In genomic region chr6:48111143-48111506, GRCh38 we compare ENCODE assay signal across 9 cellular contexts. TPM values are rescaled to one million over a fixed set of nuclear protein-coding genes. Genes with fewer than 3 reads are reported as not detected.
DNase-seq lines count a peak whose midpoint lies in the region; ATAC-seq and TF ChIP-seq lines count a peak whose summit lies in the region.
"Had no signal": no experiment of that assay in that cellular context is flagged by ENCODE, and none has a peak within 500 bp of the region (broad histone marks: within the 10 kb centered on the region; RNA-seq: fewer than 3 reads in every experiment).

Gene PTCHD4, minus strand, starts transcription at chr6:48111197. Its CDS starts 42,240 bp downstream, at chr6:48068957.

- H3K4me3 Mint-ChIP-seq in mesothelial cell of epicardium = peak within 1 kb of the TSS; percentile 76

- TF ChIP-seq CTCF in mesothelial cell of epicardium (IDR thresholded peaks at IDR 0.05; ENCODE audit: unreplicated experiment) = no peak

- H3K36me3 Mint-ChIP-seq in mesothelial cell of epicardium = peaks cover 1% of the 10 kb centered on the region

- H3K9me3 Mint-ChIP-seq in mesothelial cell of epicardium = peaks cover 2% of the 10 kb centered on the region

- H3K27ac Mint-ChIP-seq in mesothelial cell of epicardium = peak within 1 kb of the TSS; percentile 96

- peak; percentile 43 for DNase-seq in EH (ENCODE audit: low read depth)
- peak; percentile 79 to 80 for DNase-seq in NCI-H1930 (lab: John Stamatoyannopoulos, UW)
- DNase-seq in cerebellum (ENCODE audit: low spot score) = no peak
- no peak for DNase-seq in mesothelial cell of epicardium (ENCODE audit: low spot score in 2 of 2, unreplicated experiment in 2 of 2)
- no peak for DNase-seq in T-helper 9 cell
- no peak for DNase-seq in effector CD4-positive, alpha-beta T cell
- DNase-seq: left cardiac atrium had no signal

- ATAC-seq in GM18873 (IDR thresholded peaks at IDR 0.05; ENCODE audit: low FRiP score, unreplicated experiment) (no peak), HG03354 (IDR thresholded peaks at IDR 0.05; ENCODE audit: poor library complexity, severe bottlenecking, unreplicated experiment) (no peak)

- peaks cover 37% of the 10 kb centered on the region for H3K4me1 Mint-ChIP-seq in mesothelial cell of epicardium

- no peaks in the 10 kb centered on the region for H3K27me3 Mint-ChIP-seq in mesothelial cell of epicardium (ENCODE audit: low read depth)

RNA-seq across cellular contexts. Expression of gene PTCHD4, which starts in this region (rescaled TPM):
- total RNA-seq in cerebellum = 11.7 TPM
- total RNA-seq in mesothelial cell of epicardium = 7.8 to 8.6 TPM (median 8.5 TPM) in 3 replicates

Comparison
In these comparisons a context has a peak if more than half of its experiments do, and no peak if none do; other contexts are left out.
1. DNase-seq: peak in EH (single experiment) and NCI-H1930 (2 of 2); none in cerebellum (single experiment), mesothelial cell of epicardium (0 of 2), T-helper 9 cell (single experiment) and effector CD4-positive, alpha-beta T cell (single experiment).